Comparison of ENCODE assay signal across 13 cellular contexts in genomic region chr17:75889454-75889853, GRCh38. TPM values are rescaled to one million over a fixed set of nuclear protein-coding genes. Genes with fewer than 3 reads are reported as not detected.
DNase-seq lines count a peak whose midpoint lies in the region; ATAC-seq and TF ChIP-seq lines count a peak whose summit lies in the region.
"Had no signal": no experiment of that assay in that cellular context is flagged by ENCODE, and none has a peak within 500 bp of the region (broad histone marks: within the 10 kb centered on the region; RNA-seq: fewer than 3 reads in every experiment).

No MANE protein-coding gene starts in this region.

- POLR2A ChIA-PET in RWPE1 (lab: Yijun Ruan, JAX; ENCODE audit: low non-redundant PET): no interaction called here

- 89% methylated on average over 6 of the region's 6 CpGs for WGBS in mesenchymal stem cell

- peaks cover 12% of the 10 kb centered on the region for H3K4me1 ChIP-seq in mesenchymal stem cell (ENCODE audit: control insufficient read depth, insufficient read depth, low read depth, low read length)
- H3K4me1 ChIP-seq: colonic mucosa had no signal

- peak overlapping the region; percentile 34 for H2BK120ac ChIP-seq in mesenchymal stem cell (ENCODE audit: low read depth, low read length)

- no peak overlapping the region for H3K4me3 ChIP-seq in mesenchymal stem cell (ENCODE audit: insufficient read depth in 1 of 2, low read depth in 1 of 2, low read length in 2 of 2)
- H3K4me3 ChIP-seq: colonic mucosa, heart right ventricle had no signal

- no peak overlapping the region for H2AK5ac ChIP-seq in mesenchymal stem cell (ENCODE audit: low read length, severe bottlenecking)

- no peak overlapping the region for H2BK12ac ChIP-seq in mesenchymal stem cell (ENCODE audit: low read length in 2 of 2)

- H3K4ac ChIP-seq in mesenchymal stem cell (ENCODE audit: low read depth in 1 of 2, low read length in 2 of 2): no peak overlapping the region

- no peaks in the 10 kb centered on the region for H3K27me3 ChIP-seq in mesenchymal stem cell (ENCODE audit: control insufficient read depth in 1 of 2, insufficient read depth in 1 of 2, low read length in 2 of 2)
- H3K27me3 ChIP-seq: colonic mucosa, heart right ventricle had no signal

- H2BK15ac ChIP-seq in mesenchymal stem cell (ENCODE audit: low read depth, poor library complexity, severe bottlenecking): no peak overlapping the region

- no peak overlapping the region for H3K4me2 ChIP-seq in mesenchymal stem cell (ENCODE audit: low read length, poor library complexity, severe bottlenecking)
- H3K4me2 ChIP-seq: KMS-11 had no signal

- H3K27ac ChIP-seq in RWPE1: peak overlapping the region; percentile 45
- H3K27ac ChIP-seq in mesenchymal stem cell (ENCODE audit: low read length, poor library complexity, severe bottlenecking): no peak overlapping the region
- H3K27ac ChIP-seq: colonic mucosa, heart right ventricle, KMS-11 had no signal

- CTCF ChIA-PET in RWPE1 (lab: Yijun Ruan, JAX): interaction anchor here (1.0 kb wide), 1 partner anchor 12 kb away, joined by 4 read pairs; the partner anchor contains the start of gene TRIM47

- H3K14ac ChIP-seq in mesenchymal stem cell (ENCODE audit: low read length in 2 of 2): no peak overlapping the region

- no peak overlapping the region for H2AFZ ChIP-seq in mesenchymal stem cell (ENCODE audit: low read depth, low read length)

- H3K9me3 ChIP-seq in mesenchymal stem cell (ENCODE audit: control insufficient read depth, low read length): no peaks in the 10 kb centered on the region
- H3K9me3 ChIP-seq: colonic mucosa, heart right ventricle had no signal

- peaks cover 11% of the 10 kb centered on the region for H3K79me1 ChIP-seq in mesenchymal stem cell (replicated peaks; ENCODE audit: low read length, poor library complexity, severe bottlenecking)

- ATAC-seq in activated CD4-positive, CD25-positive, alpha-beta regulatory T cell treated with anti-CD3 and anti-CD28 coated beads, Interleukin-2, amount 50 U/mL, for 24 hours: peak; percentile 53 to 63
- ATAC-seq: heart right ventricle; stimulated activated naive B cell treated with anti-CD40 and anti-IgM and Interleukin-4, amounts not matched to agents 10 μg/mL and 1 μg/mL and 100 μg/mL, for 72 hours had no signal

- H3K9ac ChIP-seq in mesenchymal stem cell (ENCODE audit: low read length): no peak overlapping the region
- H3K9ac ChIP-seq: KMS-11 had no signal

- H3K18ac ChIP-seq in mesenchymal stem cell (ENCODE audit: low read depth in 1 of 2, low read length in 2 of 2): no peak overlapping the region

- no peak overlapping the region for H2BK5ac ChIP-seq in mesenchymal stem cell (ENCODE audit: low read depth, low read length, poor library complexity, severe bottlenecking)

- H3K36me3 ChIP-seq in mesenchymal stem cell (ENCODE audit: control insufficient read depth in 1 of 2, insufficient read depth in 2 of 2, low read depth in 1 of 2, low read length in 2 of 2): peaks cover 32 to 37% of the 10 kb centered on the region in 2 experiments
- H3K36me3 ChIP-seq: colonic mucosa had no signal

- no peak overlapping the region for H4K91ac ChIP-seq in mesenchymal stem cell (ENCODE audit: low read length)

- H4K8ac ChIP-seq in mesenchymal stem cell (ENCODE audit: low read length): no peak overlapping the region

- H3K23ac ChIP-seq in mesenchymal stem cell (ENCODE audit: low read length in 2 of 2): no peak overlapping the region

- TF ChIP-seq CTCF in RWPE1 (conservative IDR thresholded peaks at IDR 0.05; ENCODE audit: low read depth): no peak

- no peak for DNase-seq in activated CD4-positive, CD25-positive, alpha-beta regulatory T cell (lab: John Stamatoyannopoulos, UW)
- DNase-seq in RWPE1 (ENCODE audit: low spot score) (no peak), mesenchymal stem cell (no peak), NCI-H82 (lab: John Stamatoyannopoulos, UW) (no peak), NCI-H2227 (lab: John Stamatoyannopoulos, UW; ENCODE audit: unreplicated experiment) (no peak)
- DNase-seq: activated B cell treated with CpG ODN at 0.5 μM for 24 hours; colonic mucosa; heart right ventricle; kidney; NCI-H1694; stimulated activated naive B cell treated with anti-CD40 and anti-IgM and Interleukin-4, amounts not matched to agents 10 μg/mL and 1 μg/mL and 100 μg/mL, for 72 hours had no signal

RNA-seq across cellular contexts. Expression of gene TRIM65, which starts 7.3 kb away (rescaled TPM):
- polyA plus RNA-seq in mesenchymal stem cell (2013, experiment 1 of 2): 15.7 TPM
- polyA plus RNA-seq in mesenchymal stem cell (2013, experiment 2 of 2): 15.2 TPM

RNA-seq across cellular contexts. Expression of gene TRIM47, which starts 11.1 kb away (rescaled TPM):
- polyA plus RNA-seq in mesenchymal stem cell (2013, experiment 1 of 2): 42.8 TPM
- polyA plus RNA-seq in mesenchymal stem cell (2013, experiment 2 of 2): 46.1 TPM

RNA-seq across cellular contexts. Expression of gene MRPL38, which starts 15.2 kb away (rescaled TPM):
- polyA plus RNA-seq in mesenchymal stem cell (2013, experiment 1 of 2): 44.2 TPM
- 41.8 TPM for polyA plus RNA-seq in mesenchymal stem cell (2013, experiment 2 of 2)

RNA-seq across cellular contexts. Expression of gene WBP2, which starts 34.3 kb away (rescaled TPM):
- polyA plus RNA-seq in mesenchymal stem cell (2013, experiment 1 of 2): 173 TPM
- polyA plus RNA-seq in mesenchymal stem cell (2013, experiment 2 of 2): 171 TPM

RNA-seq across cellular contexts. Expression of gene UNC13D, which starts 45.2 kb away (rescaled TPM):
- polyA plus RNA-seq in mesenchymal stem cell (2013, experiment 1 of 2): 1.1 TPM
- 0.49 TPM for polyA plus RNA-seq in mesenchymal stem cell (2013, experiment 2 of 2)
